In genomic region chr9:135804588-135805421, GRCh38 we compare ENCODE assay signal across 1 cellular context.
TF ChIP-seq lines count a peak whose summit lies in the region.

No MANE protein-coding gene starts in this region.

TF ChIP-seq in IMR-90, 13 proteins besides CTCF, POLR2A, EP300 and RAD21:
- TF ChIP-seq MAZ (IDR thresholded peaks at IDR 0.05; ENCODE audit: borderline replicate concordance, low read depth, low read length) (no peak), CHD1 (IDR thresholded peaks at IDR 0.05; ENCODE audit: low read depth, low read length) (no peak), MAFK (IDR thresholded peaks at IDR 0.05; ENCODE audit: low read depth, low read length) (no peak)
